ENCODE assay signal across 8 cellular contexts in the genomic region with DNA sequence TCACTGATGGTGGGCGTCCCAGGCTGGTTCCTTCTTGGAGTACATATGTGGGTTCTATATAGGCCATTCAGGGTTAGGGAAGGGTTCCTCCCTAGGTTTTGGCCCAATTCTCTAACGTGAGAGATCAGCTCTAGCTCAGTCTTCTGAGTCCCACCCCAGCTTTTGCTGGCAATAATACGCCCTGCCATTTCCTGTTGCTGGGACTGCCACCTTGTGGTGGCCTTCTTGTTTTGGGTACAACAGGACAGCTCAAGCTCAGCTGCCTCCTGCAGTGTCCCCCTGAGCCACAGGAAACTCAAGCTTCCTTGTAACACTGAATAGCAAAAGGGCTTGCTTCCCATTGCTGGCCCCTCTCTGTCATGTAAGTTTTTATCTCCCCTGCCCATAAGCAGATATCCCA.
DNase-seq lines count a peak whose midpoint lies in the region; ATAC-seq and TF ChIP-seq lines count a peak whose summit lies in the region.

No MANE protein-coding gene starts in this region.

- H3K4me1 Mint-ChIP-seq in activated B cell treated with CpG ODN at 0.5 μM for 24 hours (peaks cover 13% of the 10 kb centered on the region), naive B cell (peaks cover 7 to 15% (median 8%) of the 10 kb centered on the region in 3 donors)

- ATAC-seq in GM19455 (IDR thresholded peaks at IDR 0.05; ENCODE audit: unreplicated experiment) (peak; percentile 73), activated B cell treated with CpG ODN at 0.5 μM for 24 hours (ENCODE audit: low read depth) (peak; percentile 78), naive B cell (ENCODE audit: low read depth in 2 of 2) (peak; percentile 77 to 80)

- POLR2A ChIA-PET in activated B cell treated with CpG ODN at 0.5 μM for 24 hours (lab: Charles Lee), result interaction anchor here (0.6 to 1.0 kb wide), 2 partner anchors 276 to 286 kb away, joined by 3 to 4 read pairs; no protein-coding TSS in a partner anchor

- TF ChIP-seq CTCF in activated B cell treated with CpG ODN at 0.5 μM for 24 hours (IDR thresholded peaks at IDR 0.05) (no peak), dorsolateral prefrontal cortex (IDR thresholded peaks at IDR 0.05 in 54 of 56, conservative IDR thresholded peaks at IDR 0.05 in 2 of 56; ENCODE audit: low read depth in 1 of 56, partially characterized antibody in 56 of 56) (peak in 40 of 56 donors; percentile 10 to 46 (median 32)), lower leg skin (IDR thresholded peaks at IDR 0.05) (no peak)

- no peak overlapping the region for H3K4me3 ChIP-seq in dorsolateral prefrontal cortex
- no peak overlapping the region for H3K4me3 ChIP-seq in lower leg skin (ENCODE audit: low read depth, poor library complexity, severe bottlenecking)

- H3K27me3 ChIP-seq in dorsolateral prefrontal cortex, result no peaks in the 10 kb centered on the region

- WGBS in lower leg skin, 2 donors, result 61 to 72% methylated on average over 3 of the region's 3 CpGs

- peak; percentile 58 for DNase-seq in Daoy (ENCODE audit: low read depth)
- peak; percentile 16 for DNase-seq in HuH-7.5 (ENCODE audit: low spot score)
- peak; percentile 32 for DNase-seq in activated B cell treated with CpG ODN at 0.5 μM for 24 hours
- DNase-seq in dorsolateral prefrontal cortex, result peak in 1 of 10 donors; percentile 19
- peak; percentile 26 for DNase-seq in naive B cell
- DNase-seq in DMS153 (lab: John Stamatoyannopoulos, UW), result no peak
- DNase-seq in lower leg skin (ENCODE audit: low spot score in 2 of 2), result no peak

- peaks cover 25% of the 10 kb centered on the region for H3K36me3 Mint-ChIP-seq in activated B cell treated with CpG ODN at 0.5 μM for 24 hours (ENCODE audit: low read depth)
- peaks cover 0 to 11% of the 10 kb centered on the region in 2 donors for H3K36me3 Mint-ChIP-seq in naive B cell

- H3K27me3 Mint-ChIP-seq in activated B cell treated with CpG ODN at 0.5 μM for 24 hours (no peaks in the 10 kb centered on the region), naive B cell (no peaks in the 10 kb centered on the region)

- intact Hi-C loops in activated B cell treated with CpG ODN at 0.5 μM for 24 hours (cut with micrococcal nuclease), result loop anchor here (1.0 to 5.0 kb wide), 5 partner anchors 143 to 1711 kb away; no protein-coding TSS in a partner anchor
- intact Hi-C loops in dorsolateral prefrontal cortex (cut with DNase I), result loop anchor here (10.0 kb wide), 3 partner anchors 128 to 468 kb away; no protein-coding TSS in a partner anchor
- intact Hi-C loops in lower leg skin (cut with DNase I; ENCODE audit: low total_unique reads), result loop anchor here (10.0 kb wide), 2 partner anchors 212 to 352 kb away; a partner anchor contains a TSS

- no peaks in the 10 kb centered on the region for H3K9me3 Mint-ChIP-seq in activated B cell treated with CpG ODN at 0.5 μM for 24 hours
- H3K9me3 Mint-ChIP-seq in naive B cell, result no peaks in the 10 kb centered on the region

- CTCF ChIA-PET in activated B cell treated with CpG ODN at 0.5 μM for 24 hours (lab: Charles Lee), result interaction anchor here (0.5 to 2.2 kb wide), 21 partner anchors 10 to 473 kb away, joined by 3 to 31 read pairs (median 4); no protein-coding TSS in a partner anchor

- TF ChIP-seq POLR2A in lower leg skin (IDR thresholded peaks at IDR 0.05), result no peak

- H3K4me3 Mint-ChIP-seq in activated B cell treated with CpG ODN at 0.5 μM for 24 hours (no peak overlapping the region), naive B cell (no peak overlapping the region)

- no peak overlapping the region for H3K27ac ChIP-seq in dorsolateral prefrontal cortex

- no peak overlapping the region for H3K27ac Mint-ChIP-seq in activated B cell treated with CpG ODN at 0.5 μM for 24 hours
- no peak overlapping the region for H3K27ac Mint-ChIP-seq in naive B cell

Comparison
In these comparisons a context has a peak if more than half of its experiments do, and no peak if none do; other contexts are left out.
1. DNase-seq: peak in Daoy (single experiment), HuH-7.5 (single experiment), activated B cell treated with CpG ODN at 0.5 μM for 24 hours (single experiment) and naive B cell (single experiment); none in DMS153 (single experiment) and lower leg skin (0 of 2).
2. CTCF ChIP-seq: peak in dorsolateral prefrontal cortex (40 of 56); none in activated B cell treated with CpG ODN at 0.5 μM for 24 hours (single experiment) and lower leg skin (0 of 3).
3. Peak in every context shown above with its lines, with median percentiles within 50 percentile points of each other: ATAC-seq.